In genomic region chrY:7796164-7796563, GRCh38 we compare ENCODE assay signal across 1 cellular context.
TF ChIP-seq lines count a peak whose summit lies in the region.

No MANE protein-coding gene starts in this region.

TF ChIP-seq in HepG2, 621 proteins besides CTCF, POLR2A, EP300 and RAD21 (continued from another document):
- no peak for TF ChIP-seq ZNF770 (CRISPR knock-in tag; IDR thresholded peaks at IDR 0.05)
